Comparison of ENCODE assay signal across 27 cellular contexts in genomic region chr16:51710186-51710585, GRCh38.
"Had no signal": no experiment of that assay in that cellular context is flagged by ENCODE, and none has a peak within 500 bp of the region (broad histone marks: within the 10 kb centered on the region; RNA-seq: fewer than 3 reads in every experiment).

No MANE protein-coding gene starts in this region.

- H3K4me2 ChIP-seq: KMS-11 had no signal

- H3K4me3 Mint-ChIP-seq: activated CD4-positive, alpha-beta T cell treated with anti-CD3 and anti-CD28 coated beads for 36 hours; activated CD8-positive, alpha-beta T cell treated with anti-CD3 and anti-CD28 coated beads for 36 hours; activated naive CD4-positive, alpha-beta T cell treated with anti-CD3 and anti-CD28 coated beads, Interleukin-2, amount 50 U/mL, for 24 hours; activated T-helper 1 cell treated with anti-CD3 and anti-CD28 coated beads, Interleukin-12 subunit alpha, Interleukin-12 subunit beta, Interleukin-2, Interleukin-4 antibody, amounts not matched to agents 30 ng/mL and 10 ng/mL and 1 ng/mL, durations not matched to agents 14 hours and 24 hours and 36 hours; T-cell had no signal

- H3K4me1 ChIP-seq: Peyer's patch had no signal

- H3K27ac Mint-ChIP-seq: activated CD4-positive, alpha-beta T cell treated with anti-CD3 and anti-CD28 coated beads for 36 hours; activated CD8-positive, alpha-beta T cell treated with anti-CD3 and anti-CD28 coated beads for 36 hours; activated naive CD4-positive, alpha-beta T cell treated with anti-CD3 and anti-CD28 coated beads, Interleukin-2, amount 50 U/mL, for 24 hours; activated T-helper 1 cell treated with anti-CD3 and anti-CD28 coated beads, Interleukin-12 subunit alpha, Interleukin-12 subunit beta, Interleukin-2, Interleukin-4 antibody, amounts not matched to agents 30 ng/mL and 10 ng/mL and 1 ng/mL, durations not matched to agents 14 hours and 24 hours and 36 hours; T-cell had no signal

- H3K9ac ChIP-seq: KMS-11 had no signal

- H3K9me3 ChIP-seq: MG63, Peyer's patch had no signal

- H3K4me3 ChIP-seq: MG63, Peyer's patch had no signal

- H3K27me3 Mint-ChIP-seq: activated CD4-positive, alpha-beta T cell treated with anti-CD3 and anti-CD28 coated beads for 36 hours; activated CD8-positive, alpha-beta T cell treated with anti-CD3 and anti-CD28 coated beads for 36 hours; activated naive CD4-positive, alpha-beta T cell treated with anti-CD3 and anti-CD28 coated beads, Interleukin-2, amount 50 U/mL, for 24 hours; T-cell had no signal

- H3K27ac ChIP-seq: KMS-11, Peyer's patch, WERI-Rb-1 had no signal

- H3K27me3 ChIP-seq: MG63, Peyer's patch had no signal

- H3K36me3 Mint-ChIP-seq: activated naive CD4-positive, alpha-beta T cell treated with anti-CD3 and anti-CD28 coated beads, Interleukin-2, amount 50 U/mL, for 24 hours; T-cell had no signal

- H3K36me3 ChIP-seq: MG63, Peyer's patch, WERI-Rb-1 had no signal

- DNase-seq: activated CD4-positive, alpha-beta T cell treated with anti-CD3 and anti-CD28 coated beads for 36 hours; activated CD4-positive, alpha-beta T cell treated with anti-CD3 and anti-CD28 coated beads, Interleukin-2, amount 50 U/mL, for 1 hour; activated CD8-positive, alpha-beta memory T cell treated with anti-CD3 and anti-CD28 coated beads, Interleukin-2, amount 50 U/mL, for 48 hours; activated CD8-positive, alpha-beta T cell treated with anti-CD3 and anti-CD28 coated beads for 36 hours; activated effector memory CD4-positive, alpha-beta T cell treated with Interleukin-2 at 50 U/mL for 16 hours; activated naive CD4-positive, alpha-beta T cell; activated T-cell treated with anti-CD3 and anti-CD28 coated beads, Interleukin-2, amount 50 U/mL, for 1 hour; aorta; central memory CD4-positive, alpha-beta T cell; MG63; MV-4-11; NCI-H1092 treated with DMSO at 0.1 percent for 48 hours; NCI-H1417 treated with DMSO at 0.1 percent for 48 hours; NCI-H1694 treated with DMSO at 0.1 percent for 48 hours; NCI-H2029 treated with DMSO at 0.1 percent for 48 hours; NCI-H510A; NCI-H526 treated with DMSO at 0.1 percent for 48 hours; NCI-H82; Peyer's patch; SIG-M5; T-cell; T-helper 2 cell; T1000; WERI-Rb-1 had no signal

- H3K4me1 Mint-ChIP-seq: activated CD4-positive, alpha-beta T cell treated with anti-CD3 and anti-CD28 coated beads for 36 hours; activated naive CD4-positive, alpha-beta T cell treated with anti-CD3 and anti-CD28 coated beads, Interleukin-2, amount 50 U/mL, for 24 hours; T-cell had no signal
